In the genomic region with DNA sequence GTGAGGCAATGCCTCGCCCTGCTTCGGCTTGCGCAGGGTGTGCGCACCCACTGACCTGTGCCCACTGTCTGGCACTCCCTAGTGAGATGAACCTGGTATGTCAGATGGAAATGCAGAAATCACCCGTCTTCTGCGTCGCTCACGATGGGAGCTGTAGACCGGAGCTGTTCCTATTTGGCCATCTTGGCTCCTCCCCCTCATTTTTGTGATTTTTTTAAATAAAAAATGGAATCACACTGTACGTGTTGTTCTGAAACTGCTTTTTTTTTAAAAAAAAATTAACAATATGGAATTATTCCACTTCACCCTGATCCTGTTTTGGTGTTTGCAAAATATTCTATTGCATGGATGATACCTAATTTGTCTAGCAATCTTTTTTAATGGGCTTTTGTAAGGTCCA, we compare ENCODE assay signal across 1 cellular context.
TF ChIP-seq lines count a peak whose summit lies in the region.

No MANE protein-coding gene starts in this region.

TF ChIP-seq in K562, 482 proteins besides CTCF, POLR2A, EP300 and RAD21:
- TF ChIP-seq NRF1 (conservative IDR thresholded peaks at IDR 0.05 in 1 of 2, IDR thresholded peaks at IDR 0.05 in 1 of 2), result peak; percentile 6 to 31; a peak in 2 of 4 replicates
